Comparison of ENCODE assay signal across 10 cellular contexts in genomic region chr11:3050386-3051325, GRCh38. TPM values are rescaled to one million over a fixed set of nuclear protein-coding genes. Genes with fewer than 3 reads are reported as not detected.
DNase-seq lines count a peak whose midpoint lies in the region; ATAC-seq, FAIRE-seq and TF ChIP-seq lines count a peak whose summit lies in the region.
"Had no signal": no experiment of that assay in that cellular context is flagged by ENCODE, and none has a peak within 500 bp of the region (broad histone marks: within the 10 kb centered on the region; RNA-seq: fewer than 3 reads in every experiment).

No MANE protein-coding gene starts in this region.

- H3K9me2 ChIP-seq in HCT116 (ENCODE audit: insufficient read depth): no peaks in the 10 kb centered on the region

- no peaks in the 10 kb centered on the region for H3K9me3 ChIP-seq in HCT116 (ENCODE audit: control insufficient read depth in 1 of 2, insufficient read depth in 1 of 2, low read depth in 1 of 2, low read length in 2 of 2)

- DNase-seq in CD14-positive monocyte (ENCODE audit: low spot score): no peak
- DNase-seq in HCT116 (ENCODE audit: low read depth, low spot score): no peak
- DNase-seq in activated T-helper 2 cell treated with anti-CD3 and anti-CD28 coated beads, Interferon-gamma antibody, Interleukin-2, Interleukin-4, amounts not matched to agents 10 μg/mL and 5 μg/mL and 100 μg/mL, durations not matched to agents 14 hours and 24 hours and 36 hours (ENCODE audit: low spot score): no peak
- no peak for DNase-seq in nephron progenitor cell
- no peak for DNase-seq in activated effector memory CD4-positive, alpha-beta T cell treated with Interleukin-2 at 50 U/mL for 16 hours
- DNase-seq in stimulated activated naive CD4-positive, alpha-beta T cell treated with Interleukin-2 at 50 U/mL for 16 hours (lab: John Stamatoyannopoulos, UW): no peak
- no peak for DNase-seq in RCC 7860 (ENCODE audit: low spot score)
- DNase-seq: NCI-H510A had no signal

- H3K9me3 Mint-ChIP-seq in CD14-positive monocyte: peaks cover 0 to 4% (median 0%) of the 10 kb centered on the region in 7 donors
- no peaks in the 10 kb centered on the region for H3K9me3 Mint-ChIP-seq in activated T-helper 2 cell treated with anti-CD3 and anti-CD28 coated beads, Interferon-gamma antibody, Interleukin-2, Interleukin-4, amounts not matched to agents 10 μg/mL and 5 μg/mL and 100 μg/mL, durations not matched to agents 14 hours and 24 hours and 36 hours
- no peaks in the 10 kb centered on the region for H3K9me3 Mint-ChIP-seq in nephron progenitor cell
- H3K9me3 Mint-ChIP-seq: stimulated activated naive CD8-positive, alpha-beta T cell treated with anti-CD3 and anti-CD28 coated beads, Interleukin-15, Interleukin-2, amounts not matched to agents 100 ng/mL and 50 ng/mL, for 24 hours had no signal

- peak overlapping the region; percentile 30 for H3K27ac ChIP-seq in HCT116 (ENCODE audit: low read depth, low read length)

- H3K4me3 Mint-ChIP-seq in CD14-positive monocyte (no peak overlapping the region), nephron progenitor cell (no peak overlapping the region)
- no peak overlapping the region for H3K4me3 Mint-ChIP-seq in activated T-helper 2 cell treated with anti-CD3 and anti-CD28 coated beads, Interferon-gamma antibody, Interleukin-2, Interleukin-4, amounts not matched to agents 10 μg/mL and 5 μg/mL and 100 μg/mL, durations not matched to agents 14 hours and 24 hours and 36 hours (ENCODE audit: low read depth)

- no peak for TF ChIP-seq RAD21 in HCT116 (IDR thresholded peaks at IDR 0.05; ENCODE audit: low read depth)

- H3K36me3 Mint-ChIP-seq in CD14-positive monocyte: peaks cover 37 to 58% of the 10 kb centered on the region in 2 donors
- H3K36me3 Mint-ChIP-seq in activated T-helper 2 cell treated with anti-CD3 and anti-CD28 coated beads, Interferon-gamma antibody, Interleukin-2, Interleukin-4, amounts not matched to agents 10 μg/mL and 5 μg/mL and 100 μg/mL, durations not matched to agents 14 hours and 24 hours and 36 hours (ENCODE audit: low read depth): peaks cover 26% of the 10 kb centered on the region
- peaks cover 7% of the 10 kb centered on the region for H3K36me3 Mint-ChIP-seq in nephron progenitor cell (ENCODE audit: low read depth)

- peak overlapping the region in 1 of 2 experiments; percentile 19; a peak in 1 of 4 replicates for H3K4me3 ChIP-seq in HCT116 (replicated peaks in 1 of 2; ENCODE audit: low read depth in 1 of 2, low read length in 2 of 2)

- TF ChIP-seq CTCF in CD14-positive monocyte (IDR thresholded peaks at IDR 0.05): no peak
- TF ChIP-seq CTCF in HCT116 (IDR thresholded peaks at IDR 0.05 in 2 of 3, conservative IDR thresholded peaks at IDR 0.05 in 1 of 3; ENCODE audit: borderline replicate concordance in 1 of 3, insufficient read depth in 1 of 3, low read depth in 2 of 3, low read length in 2 of 3): no peak
- no peak for TF ChIP-seq CTCF in nephron progenitor cell (IDR thresholded peaks at IDR 0.05)

- no peak for FAIRE-seq in RCC 7860 (lab: Jason Lieb, UNC)

- peaks cover 19 to 31% of the 10 kb centered on the region in 2 experiments for H3K4me1 ChIP-seq in HCT116 (ENCODE audit: control insufficient read depth in 1 of 2, insufficient read depth in 2 of 2, low read length in 2 of 2)

- H3K9ac ChIP-seq in HCT116 (ENCODE audit: low read length): peak overlapping the region; percentile 46

- H4K20me1 ChIP-seq in HCT116 (ENCODE audit: insufficient read depth): no peaks in the 10 kb centered on the region

- H3K27me3 Mint-ChIP-seq in CD14-positive monocyte (ENCODE audit: low read depth in 3 of 3) (peaks cover 0 to 1% (median 0%) of the 10 kb centered on the region in 3 donors), nephron progenitor cell (ENCODE audit: low read depth, poor library complexity) (peaks cover 2% of the 10 kb centered on the region)
- H3K27me3 Mint-ChIP-seq in activated T-helper 2 cell treated with anti-CD3 and anti-CD28 coated beads, Interferon-gamma antibody, Interleukin-2, Interleukin-4, amounts not matched to agents 10 μg/mL and 5 μg/mL and 100 μg/mL, durations not matched to agents 14 hours and 24 hours and 36 hours (ENCODE audit: low read depth): no peaks in the 10 kb centered on the region
- H3K27me3 Mint-ChIP-seq: stimulated activated naive CD8-positive, alpha-beta T cell treated with anti-CD3 and anti-CD28 coated beads, Interleukin-15, Interleukin-2, amounts not matched to agents 100 ng/mL and 50 ng/mL, for 24 hours had no signal

- peak overlapping the region in 6 of 7 donors; percentile 23 to 95 (median 66) for H3K27ac Mint-ChIP-seq in CD14-positive monocyte
- peak overlapping the region; percentile 92 for H3K27ac Mint-ChIP-seq in activated T-helper 2 cell treated with anti-CD3 and anti-CD28 coated beads, Interferon-gamma antibody, Interleukin-2, Interleukin-4, amounts not matched to agents 10 μg/mL and 5 μg/mL and 100 μg/mL, durations not matched to agents 14 hours and 24 hours and 36 hours
- H3K27ac Mint-ChIP-seq in nephron progenitor cell: peak overlapping the region; percentile 60

- H3K36me3 ChIP-seq in HCT116 (ENCODE audit: control insufficient read depth in 1 of 2, insufficient read depth in 2 of 2, low read length in 2 of 2): peaks cover 4 to 20% of the 10 kb centered on the region in 2 experiments; a peak in 3 of 4 replicates

- RAD21 ChIA-PET in HCT116 (lab: Charles Lee; ENCODE audit: low non-redundant PET in 1 of 2, low total read pairs in 2 of 2, uncharacterized antibody in 2 of 2, unreplicated experiment in 2 of 2): no interaction called here

- H3K79me2 ChIP-seq in HCT116 (ENCODE audit: insufficient read depth, low read length): peaks cover 96% of the 10 kb centered on the region

- no peak overlapping the region for H2AFZ ChIP-seq in HCT116 (ENCODE audit: low read depth, low read length, poor library complexity, severe bottlenecking)

- no peaks in the 10 kb centered on the region for H3K27me3 ChIP-seq in HCT116 (ENCODE audit: insufficient read depth, low read length)

- POLR2A ChIA-PET in HCT116 (lab: Charles Lee): no interaction called here

- intact Hi-C loops in CD14-positive monocyte (cut with micrococcal nuclease): no loop called here
- intact Hi-C loops in HCT116 (cut with micrococcal nuclease): no loop called here
- intact Hi-C loops in activated T-helper 2 cell treated with anti-CD3 and anti-CD28 coated beads, Interferon-gamma antibody, Interleukin-2, Interleukin-4, amounts not matched to agents 10 μg/mL and 5 μg/mL and 100 μg/mL, durations not matched to agents 14 hours and 24 hours and 36 hours (cut with micrococcal nuclease): no loop called here

- CTCF ChIA-PET in HCT116 (lab: Charles Lee): interaction anchor here (1.0 to 1.4 kb wide), 2 partner anchors 13 to 41 kb away, joined by 3 to 6 read pairs; no protein-coding TSS in a partner anchor

- peak overlapping the region; percentile 74 for H3K4me2 ChIP-seq in HCT116 (ENCODE audit: low read length)

- no TSS peak for BruUV-seq in HCT116 (replicated peaks; lab: Mats Ljungman, UMichigan)

- TF ChIP-seq POLR2A in HCT116 (IDR thresholded peaks at IDR 0.05; ENCODE audit: borderline replicate concordance, extremely low read depth, insufficient read depth, insufficient read length): no peak

- peaks cover 43% of the 10 kb centered on the region for H3K4me1 Mint-ChIP-seq in CD14-positive monocyte
- H3K4me1 Mint-ChIP-seq in activated T-helper 2 cell treated with anti-CD3 and anti-CD28 coated beads, Interferon-gamma antibody, Interleukin-2, Interleukin-4, amounts not matched to agents 10 μg/mL and 5 μg/mL and 100 μg/mL, durations not matched to agents 14 hours and 24 hours and 36 hours (ENCODE audit: low read depth): peaks cover 27% of the 10 kb centered on the region
- H3K4me1 Mint-ChIP-seq in nephron progenitor cell: peaks cover 42% of the 10 kb centered on the region

- ATAC-seq in HCT116 (no peak; the same call in 1 of the 2 replicates), HG02798 (IDR thresholded peaks at IDR 0.05; ENCODE audit: poor library complexity, unreplicated experiment) (no peak)

TF ChIP-seq in HCT116, 20 proteins besides CTCF, POLR2A, EP300 and RAD21 (continues in another document):
- TF ChIP-seq SP1 (IDR thresholded peaks at IDR 0.05; ENCODE audit: low read depth) (no peak), EGR1 (IDR thresholded peaks at IDR 0.05; ENCODE audit: low read depth) (no peak), MAX (IDR thresholded peaks at IDR 0.05) (no peak), JUND (IDR thresholded peaks at IDR 0.05) (no peak)

RNA-seq across cellular contexts. Expression of gene CARS1, which starts 6.6 kb away (rescaled TPM):
- 10 to 100 TPM; 30.9 to 35.7 TPM for polyA plus RNA-seq in CD14-positive monocyte
- 124 TPM for total RNA-seq in HCT116 (2021; ENCODE audit: unreplicated experiment)
- polyA plus RNA-seq in HCT116 (2012): 101 and 128 TPM in 2 replicates
- 46.4 and 51.8 TPM in 2 replicates for total RNA-seq in activated T-helper 2 cell treated with anti-CD3 and anti-CD28 coated beads, Interferon-gamma antibody, Interleukin-2, Interleukin-4, amounts not matched to agents 10 μg/mL and 5 μg/mL and 100 μg/mL, durations not matched to agents 14 hours and 24 hours and 36 hours

RNA-seq across cellular contexts. Expression of gene NAP1L4, which starts 58.5 kb away (rescaled TPM):
- 10 to 100 TPM; 42.1 to 44.9 TPM for polyA plus RNA-seq in CD14-positive monocyte
- total RNA-seq in HCT116 (2021; ENCODE audit: unreplicated experiment): 144 TPM
- 63.0 and 82.2 TPM in 2 replicates for polyA plus RNA-seq in HCT116 (2012)
- total RNA-seq in activated T-helper 2 cell treated with anti-CD3 and anti-CD28 coated beads, Interferon-gamma antibody, Interleukin-2, Interleukin-4, amounts not matched to agents 10 μg/mL and 5 μg/mL and 100 μg/mL, durations not matched to agents 14 hours and 24 hours and 36 hours: 267 and 286 TPM in 2 replicates
